In genomic region chr11:104254347-104254746, GRCh38 we compare ENCODE assay signal across 8 cellular contexts.
DNase-seq lines count a peak whose midpoint lies in the region; ATAC-seq, FAIRE-seq and TF ChIP-seq lines count a peak whose summit lies in the region.

No MANE protein-coding gene starts in this region.

- TF ChIP-seq CTCF in PC-3 (conservative IDR thresholded peaks at IDR 0.05; ENCODE audit: low read depth, low read length) (peak; percentile 94), dorsolateral prefrontal cortex (IDR thresholded peaks at IDR 0.05 in 54 of 56, conservative IDR thresholded peaks at IDR 0.05 in 2 of 56; ENCODE audit: low read depth in 1 of 56, partially characterized antibody in 56 of 56) (peak in 29 of 56 donors; percentile 7 to 43 (median 18))

- H3K9me2 ChIP-seq in PC-3 (replicated peaks; ENCODE audit: low read length): no peaks in the 10 kb centered on the region

- H3K4me1 ChIP-seq in PC-3 (ENCODE audit: insufficient read depth, low read length): no peaks in the 10 kb centered on the region

- H4K20me1 ChIP-seq in PC-3 (ENCODE audit: low read length): no peaks in the 10 kb centered on the region

- ATAC-seq in GM19043 (IDR thresholded peaks at IDR 0.05; ENCODE audit: low read depth, unreplicated experiment) (peak; percentile 79), HG03280 (IDR thresholded peaks at IDR 0.05; ENCODE audit: unreplicated experiment) (peak; percentile 83), PC-3 (peak; percentile 73; the same call in 1 of the 2 replicates)

- no peaks in the 10 kb centered on the region for H3K36me3 ChIP-seq in PC-3 (ENCODE audit: low read depth, low read length)

- no peak overlapping the region for H3K9ac ChIP-seq in PC-3 (ENCODE audit: low read length)

- no TSS peak for BruUV-seq in PC-3 (replicated peaks; lab: Mats Ljungman, UMichigan)

- no peaks in the 10 kb centered on the region for H3K79me2 ChIP-seq in PC-3 (ENCODE audit: low read length)

- no peaks in the 10 kb centered on the region for H3F3A ChIP-seq in PC-3 (ENCODE audit: low read length, unreplicated experiment)

- intact Hi-C loops in PC-3 (cut with micrococcal nuclease): no loop called here
- intact Hi-C loops in dorsolateral prefrontal cortex (cut with DNase I): no loop called here

- no peaks in the 10 kb centered on the region for H3K27me3 ChIP-seq in PC-3 (ENCODE audit: low read length)
- no peaks in the 10 kb centered on the region for H3K27me3 ChIP-seq in dorsolateral prefrontal cortex

- no peak overlapping the region for H3K27ac ChIP-seq in PC-3 (ENCODE audit: low read length)
- no peak overlapping the region for H3K27ac ChIP-seq in dorsolateral prefrontal cortex

- POLR2A ChIA-PET in PC-3 (lab: Charles Lee; ENCODE audit: unreplicated experiment): no interaction called here

- CTCF ChIA-PET in PC-3 (lab: Charles Lee): interaction anchor here (0.6 to 0.8 kb wide), 3 partner anchors 141 to 990 kb away, joined by 3 to 7 read pairs (median 3); no protein-coding TSS in a partner anchor

- H2AFZ ChIP-seq in PC-3 (ENCODE audit: low read length): no peak overlapping the region

- no peak overlapping the region for H3K4me2 ChIP-seq in PC-3 (ENCODE audit: low read length)

- no peak for FAIRE-seq in RCC 7860 (lab: Jason Lieb, UNC)

- DNase-seq in DMS53 (lab: John Stamatoyannopoulos, UW) (peak; percentile 88), PC-3 (peak; percentile 77), dorsolateral prefrontal cortex (peak in 1 of 10 donors; percentile 41), renal cortical epithelial cell (ENCODE audit: low read depth) (peak; percentile 9), RCC 7860 (ENCODE audit: low spot score) (no peak), T1000 (lab: John Stamatoyannopoulos, UW) (no peak)

- H3K9me3 ChIP-seq in PC-3 (ENCODE audit: low read length): no peaks in the 10 kb centered on the region

- H3K4me3 ChIP-seq in PC-3 (ENCODE audit: low read length): no peak overlapping the region
- H3K4me3 ChIP-seq in dorsolateral prefrontal cortex: no peak overlapping the region

Comparison
In these comparisons a context has a peak if more than half of its experiments do, and no peak if none do; other contexts are left out.
1. DNase-seq: peak in DMS53 (single experiment), PC-3 (single experiment) and renal cortical epithelial cell (single experiment); none in RCC 7860 (single experiment) and T1000 (single experiment).
2. Peak in every context shown above with its lines, with median percentiles within 50 percentile points of each other: ATAC-seq.